In the genomic region with DNA sequence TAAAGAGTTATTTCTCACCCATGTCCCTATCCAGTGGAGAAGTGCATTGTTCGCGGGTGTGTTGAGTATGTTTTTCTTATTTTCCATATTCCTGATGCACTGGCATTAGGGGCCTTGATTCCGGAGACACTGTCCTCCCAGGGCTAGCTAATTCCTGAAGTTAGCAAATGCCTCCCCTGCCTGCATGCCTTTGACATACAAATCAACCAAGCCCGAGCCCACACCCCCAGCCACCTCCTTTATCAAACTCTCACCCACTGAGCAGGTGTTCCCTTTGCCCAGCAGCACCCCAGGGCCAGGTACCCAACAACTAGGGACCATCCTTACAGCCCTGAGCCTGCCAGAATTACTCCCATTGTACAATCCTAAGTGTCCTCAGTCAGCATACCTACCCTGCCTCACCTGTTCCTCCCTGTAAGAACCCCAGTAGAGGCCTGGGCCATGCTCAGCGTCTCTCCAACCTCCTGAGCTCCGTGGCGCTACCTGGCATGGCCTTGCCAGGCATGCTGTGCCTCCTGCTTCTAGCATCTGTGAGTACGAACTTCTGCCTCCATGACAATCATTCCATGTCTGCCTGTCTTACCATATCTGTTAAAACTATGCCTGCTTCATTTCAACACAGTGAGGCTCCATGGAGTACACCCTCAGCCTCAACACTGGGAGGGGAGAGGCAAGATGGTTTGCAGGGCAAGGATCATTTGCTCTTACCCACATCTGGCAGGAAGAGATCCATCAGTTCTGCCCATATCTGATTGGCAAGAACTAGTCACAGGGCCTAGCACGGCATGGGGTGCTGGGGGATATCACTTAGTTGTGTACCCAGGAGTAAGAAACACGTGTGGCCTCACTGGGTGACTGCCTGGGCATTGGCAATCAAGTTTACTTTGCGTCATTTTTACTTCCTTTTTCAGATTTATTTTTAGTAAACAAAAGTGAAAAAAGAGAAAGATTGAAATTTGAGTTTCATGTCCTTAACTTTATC, we compare ENCODE assay signal across 14 cellular contexts.
DNase-seq lines count a peak whose midpoint lies in the region; ATAC-seq lines count a peak whose summit lies in the region.
"Had no signal": no experiment of that assay in that cellular context is flagged by ENCODE, and none has a peak within 500 bp of the region (broad histone marks: within the 10 kb centered on the region; RNA-seq: fewer than 3 reads in every experiment).

No MANE protein-coding gene starts in this region.

- intact Hi-C loops in left ventricle myocardium superior (cut with micrococcal nuclease), result no loop called here

- no peak for ATAC-seq in stimulated activated naive CD8-positive, alpha-beta T cell treated with anti-CD3 and anti-CD28 coated beads, Interleukin-15, Interleukin-2, amounts not matched to agents 100 U/mL and 50 U/mL, for 24 hours
- ATAC-seq in memory B cell (ENCODE audit: low read depth) (peak; percentile 67), left ventricle myocardium superior (no peak)

- no peaks in the 10 kb centered on the region for H3K36me3 Mint-ChIP-seq in stimulated activated naive CD8-positive, alpha-beta T cell treated with anti-CD3 and anti-CD28 coated beads, Interleukin-15, Interleukin-2, amounts not matched to agents 100 ng/mL and 50 ng/mL, for 24 hours (ENCODE audit: low read depth)
- no peaks in the 10 kb centered on the region for H3K36me3 Mint-ChIP-seq in memory B cell

- H3K9me3 Mint-ChIP-seq in stimulated activated naive CD8-positive, alpha-beta T cell treated with anti-CD3 and anti-CD28 coated beads, Interleukin-15, Interleukin-2, amounts not matched to agents 100 ng/mL and 50 ng/mL, for 24 hours, result no peaks in the 10 kb centered on the region
- H3K9me3 Mint-ChIP-seq in memory B cell, result no peaks in the 10 kb centered on the region
- H3K9me3 Mint-ChIP-seq: activated T-helper 2 cell treated with anti-CD3 and anti-CD28 coated beads, Interferon-gamma antibody, Interleukin-2, Interleukin-4, amounts not matched to agents 10 μg/mL and 5 μg/mL and 100 μg/mL, durations not matched to agents 14 hours and 24 hours and 36 hours had no signal

- H3K27ac Mint-ChIP-seq in stimulated activated naive CD8-positive, alpha-beta T cell treated with anti-CD3 and anti-CD28 coated beads, Interleukin-15, Interleukin-2, amounts not matched to agents 100 ng/mL and 50 ng/mL, for 24 hours, result peak overlapping the region; percentile 36
- no peak overlapping the region for H3K27ac Mint-ChIP-seq in memory B cell
- H3K27ac Mint-ChIP-seq: activated T-helper 2 cell treated with anti-CD3 and anti-CD28 coated beads, Interferon-gamma antibody, Interleukin-2, Interleukin-4, amounts not matched to agents 10 μg/mL and 5 μg/mL and 100 μg/mL, durations not matched to agents 14 hours and 24 hours and 36 hours had no signal

- H3K4me1 Mint-ChIP-seq in stimulated activated naive CD8-positive, alpha-beta T cell treated with anti-CD3 and anti-CD28 coated beads, Interleukin-15, Interleukin-2, amounts not matched to agents 100 ng/mL and 50 ng/mL, for 24 hours (ENCODE audit: low read depth), result peaks cover 42% of the 10 kb centered on the region
- H3K4me1 Mint-ChIP-seq in memory B cell, result peaks cover 8% of the 10 kb centered on the region

- DNase-seq in stimulated activated naive CD8-positive, alpha-beta T cell treated with anti-CD3 and anti-CD28 coated beads, Interleukin-15, Interleukin-2, amounts not matched to agents 100 U/mL and 50 U/mL, for 24 hours, result no peak
- DNase-seq in RPMI8226 (peak; percentile 51), memory B cell (ENCODE audit: low spot score in 2 of 2) (no peak), left ventricle myocardium superior (no peak), cerebellar cortex (ENCODE audit: low spot score) (no peak), activated gamma-delta T cell (lab: John Stamatoyannopoulos, UW) (no peak), retina (no peak)
- DNase-seq: BE2C, MG63, NCI-H446, posterior cingulate gyrus, WERI-Rb-1 had no signal

- H3K27me3 Mint-ChIP-seq in stimulated activated naive CD8-positive, alpha-beta T cell treated with anti-CD3 and anti-CD28 coated beads, Interleukin-15, Interleukin-2, amounts not matched to agents 100 ng/mL and 50 ng/mL, for 24 hours, result no peaks in the 10 kb centered on the region
- H3K27me3 Mint-ChIP-seq in memory B cell, result peaks cover 2% of the 10 kb centered on the region

- H3K4me3 Mint-ChIP-seq in stimulated activated naive CD8-positive, alpha-beta T cell treated with anti-CD3 and anti-CD28 coated beads, Interleukin-15, Interleukin-2, amounts not matched to agents 100 ng/mL and 50 ng/mL, for 24 hours, result no peak overlapping the region
- H3K4me3 Mint-ChIP-seq in memory B cell, result no peak overlapping the region
